24 cellular contexts compared by ENCODE assay signal in genomic region chr1:12194666-12195216, GRCh38. TPM values are rescaled to one million over a fixed set of nuclear protein-coding genes. Genes with fewer than 3 reads are reported as not detected.
DNase-seq lines count a peak whose midpoint lies in the region; ATAC-seq lines count a peak whose summit lies in the region.
"Had no signal": no experiment of that assay in that cellular context is flagged by ENCODE, and none has a peak within 500 bp of the region (broad histone marks: within the 10 kb centered on the region; RNA-seq: fewer than 3 reads in every experiment).

No MANE protein-coding gene starts in this region.

- no peak overlapping the region for H3K4me3 Mint-ChIP-seq in activated naive CD8-positive, alpha-beta T cell treated with anti-CD3 and anti-CD28 coated beads, Interleukin-2, amount 10 ng/mL, durations not matched to agents 7 days and 5 days
- H3K4me3 Mint-ChIP-seq in activated naive CD8-positive, alpha-beta T cell treated with anti-CD3 and anti-CD28 coated beads for 36 hours: no peak overlapping the region
- H3K4me3 Mint-ChIP-seq in dendritic cell treated with granulocyte-macrophage colony-stimulating factor and Interleukin-4, amounts not matched to agents 40 ng/mL and 50 ng/mL, for 4 days: no peak overlapping the region
- no peak overlapping the region for H3K4me3 Mint-ChIP-seq in stimulated activated memory B cell treated with anti-CD40 and anti-IgM and Interleukin-4, amounts not matched to agents 10 μg/mL and 1 μg/mL and 100 μg/mL, for 72 hours

- intact Hi-C loops in dendritic cell treated with granulocyte-macrophage colony-stimulating factor and Interleukin-4, amounts not matched to agents 40 ng/mL and 50 ng/mL, for 4 days (cut with micrococcal nuclease): no loop called here

- H3K27me3 ChIP-seq in SJCRH30: peaks cover 8% of the 10 kb centered on the region
- H3K27me3 ChIP-seq: suprapubic skin had no signal

- ATAC-seq in activated naive CD8-positive, alpha-beta T cell treated with anti-CD3 and anti-CD28 coated beads, Interleukin-2, amount 10 ng/mL, durations not matched to agents 7 days and 5 days (ENCODE audit: low read depth): peak; percentile 24
- no peak for ATAC-seq in stimulated activated memory B cell treated with anti-CD40 and anti-IgM and Interleukin-4, amounts not matched to agents 10 μg/mL and 1 μg/mL and 100 μg/mL, for 72 hours
- ATAC-seq in GM21360 (IDR thresholded peaks at IDR 0.05; ENCODE audit: unreplicated experiment): no peak

- no peaks in the 10 kb centered on the region for H3K9me3 Mint-ChIP-seq in activated naive CD8-positive, alpha-beta T cell treated with anti-CD3 and anti-CD28 coated beads, Interleukin-2, amount 10 ng/mL, durations not matched to agents 7 days and 5 days
- no peaks in the 10 kb centered on the region for H3K9me3 Mint-ChIP-seq in activated naive CD8-positive, alpha-beta T cell treated with anti-CD3 and anti-CD28 coated beads for 36 hours
- no peaks in the 10 kb centered on the region for H3K9me3 Mint-ChIP-seq in dendritic cell treated with granulocyte-macrophage colony-stimulating factor and Interleukin-4, amounts not matched to agents 40 ng/mL and 50 ng/mL, for 4 days
- H3K9me3 Mint-ChIP-seq in stimulated activated memory B cell treated with anti-CD40 and anti-IgM and Interleukin-4, amounts not matched to agents 10 μg/mL and 1 μg/mL and 100 μg/mL, for 72 hours: no peaks in the 10 kb centered on the region

- POLR2A ChIA-PET in activated naive CD8-positive, alpha-beta T cell treated with anti-CD3 and anti-CD28 coated beads, Interleukin-2, amount 10 ng/mL, durations not matched to agents 7 days and 5 days (lab: Charles Lee): no interaction called here

- no peak for DNase-seq in activated naive CD8-positive, alpha-beta T cell treated with anti-CD3 and anti-CD28 coated beads, Interleukin-2, amount 10 ng/mL, durations not matched to agents 7 days and 5 days
- DNase-seq in activated naive CD8-positive, alpha-beta T cell treated with anti-CD3 and anti-CD28 coated beads for 36 hours: no peak
- DNase-seq in MV-4-11 (lab: John Stamatoyannopoulos, UW): peak; percentile 69
- no peak for DNase-seq in SJCRH30
- DNase-seq in SW 1271 (lab: John Stamatoyannopoulos, UW): no peak
- DNase-seq: activated CD4-positive, alpha-beta T cell treated with anti-CD3 and anti-CD28 coated beads, Interleukin-2, amount 50 U/mL, for 48 hours; COR-L47; DND-41; dorsolateral prefrontal cortex; foreskin fibroblast; GOT3; kidney; mammary epithelial cell; NCI-H1417 treated with DMSO at 0.1 percent for 48 hours; NCI-H524 treated with DMSO at 0.1 percent for 48 hours; posterior cingulate gyrus; stimulated activated CD4-positive, alpha-beta T cell treated with anti-CD3 and anti-CD28 coated beads, Interleukin-4, amount 100 ng/mL, for 1 hour had no signal

- H3K4me3 ChIP-seq in SJCRH30: no peak overlapping the region
- H3K4me3 ChIP-seq: dorsolateral prefrontal cortex, suprapubic skin had no signal

- H3K27ac ChIP-seq in SJCRH30: no peak overlapping the region
- H3K27ac ChIP-seq: dorsolateral prefrontal cortex, epithelial cell of prostate, RWPE1, suprapubic skin had no signal

- no peaks in the 10 kb centered on the region for H3K36me3 ChIP-seq in SJCRH30

- H3K36me3 Mint-ChIP-seq in activated naive CD8-positive, alpha-beta T cell treated with anti-CD3 and anti-CD28 coated beads, Interleukin-2, amount 10 ng/mL, durations not matched to agents 7 days and 5 days: peaks cover 49% of the 10 kb centered on the region
- peaks cover 42% of the 10 kb centered on the region for H3K36me3 Mint-ChIP-seq in activated naive CD8-positive, alpha-beta T cell treated with anti-CD3 and anti-CD28 coated beads for 36 hours
- peaks cover 91% of the 10 kb centered on the region for H3K36me3 Mint-ChIP-seq in dendritic cell treated with granulocyte-macrophage colony-stimulating factor and Interleukin-4, amounts not matched to agents 40 ng/mL and 50 ng/mL, for 4 days (ENCODE audit: low read depth)
- H3K36me3 Mint-ChIP-seq in stimulated activated memory B cell treated with anti-CD40 and anti-IgM and Interleukin-4, amounts not matched to agents 10 μg/mL and 1 μg/mL and 100 μg/mL, for 72 hours: peaks cover 74% of the 10 kb centered on the region

- H3K27ac Mint-ChIP-seq in activated naive CD8-positive, alpha-beta T cell treated with anti-CD3 and anti-CD28 coated beads, Interleukin-2, amount 10 ng/mL, durations not matched to agents 7 days and 5 days: peak overlapping the region; percentile 75
- H3K27ac Mint-ChIP-seq in activated naive CD8-positive, alpha-beta T cell treated with anti-CD3 and anti-CD28 coated beads for 36 hours: no peak overlapping the region
- peak overlapping the region; percentile 81 for H3K27ac Mint-ChIP-seq in dendritic cell treated with granulocyte-macrophage colony-stimulating factor and Interleukin-4, amounts not matched to agents 40 ng/mL and 50 ng/mL, for 4 days
- H3K27ac Mint-ChIP-seq in stimulated activated memory B cell treated with anti-CD40 and anti-IgM and Interleukin-4, amounts not matched to agents 10 μg/mL and 1 μg/mL and 100 μg/mL, for 72 hours: peak overlapping the region; percentile 59

- peaks cover 44% of the 10 kb centered on the region for H3K4me1 Mint-ChIP-seq in activated naive CD8-positive, alpha-beta T cell treated with anti-CD3 and anti-CD28 coated beads, Interleukin-2, amount 10 ng/mL, durations not matched to agents 7 days and 5 days
- H3K4me1 Mint-ChIP-seq in activated naive CD8-positive, alpha-beta T cell treated with anti-CD3 and anti-CD28 coated beads for 36 hours: peaks cover 32% of the 10 kb centered on the region
- peaks cover 77% of the 10 kb centered on the region for H3K4me1 Mint-ChIP-seq in dendritic cell treated with granulocyte-macrophage colony-stimulating factor and Interleukin-4, amounts not matched to agents 40 ng/mL and 50 ng/mL, for 4 days (ENCODE audit: low read depth)
- peaks cover 78% of the 10 kb centered on the region for H3K4me1 Mint-ChIP-seq in stimulated activated memory B cell treated with anti-CD40 and anti-IgM and Interleukin-4, amounts not matched to agents 10 μg/mL and 1 μg/mL and 100 μg/mL, for 72 hours

- peaks cover 14% of the 10 kb centered on the region for H3K4me1 ChIP-seq in SJCRH30

- no peaks in the 10 kb centered on the region for H3K27me3 Mint-ChIP-seq in activated naive CD8-positive, alpha-beta T cell treated with anti-CD3 and anti-CD28 coated beads, Interleukin-2, amount 10 ng/mL, durations not matched to agents 7 days and 5 days
- no peaks in the 10 kb centered on the region for H3K27me3 Mint-ChIP-seq in activated naive CD8-positive, alpha-beta T cell treated with anti-CD3 and anti-CD28 coated beads for 36 hours
- H3K27me3 Mint-ChIP-seq in dendritic cell treated with granulocyte-macrophage colony-stimulating factor and Interleukin-4, amounts not matched to agents 40 ng/mL and 50 ng/mL, for 4 days: no peaks in the 10 kb centered on the region
- no peaks in the 10 kb centered on the region for H3K27me3 Mint-ChIP-seq in stimulated activated memory B cell treated with anti-CD40 and anti-IgM and Interleukin-4, amounts not matched to agents 10 μg/mL and 1 μg/mL and 100 μg/mL, for 72 hours

- H3K9me3 ChIP-seq in SJCRH30 (replicated peaks): no peaks in the 10 kb centered on the region
- H3K9me3 ChIP-seq: suprapubic skin had no signal

RNA-seq across cellular contexts. Expression of gene TNFRSF1B, which starts 27.9 kb away (rescaled TPM):
- 100 to 1,000 TPM; 215 to 246 TPM for total RNA-seq in activated naive CD8-positive, alpha-beta T cell treated with anti-CD3 and anti-CD28 coated beads, Interleukin-2, amount 10 ng/mL, durations not matched to agents 7 days and 5 days
- 100 to 1,000 TPM; 187 to 193 TPM for total RNA-seq in activated naive CD8-positive, alpha-beta T cell treated with anti-CD3 and anti-CD28 coated beads for 36 hours
- 6.8 and 7.0 TPM in 2 replicates for total RNA-seq in SJCRH30 (2014; rRNA removed; shearing (Covaris generic))
- total RNA-seq: HT-29 had no signal

RNA-seq across cellular contexts. Expression of gene VPS13D, which starts 35.1 kb away (rescaled TPM):
- total RNA-seq in activated naive CD8-positive, alpha-beta T cell treated with anti-CD3 and anti-CD28 coated beads, Interleukin-2, amount 10 ng/mL, durations not matched to agents 7 days and 5 days: 10 to 100 TPM; 52.6 to 53.3 TPM
- 10 to 100 TPM; 27.7 to 29.1 TPM for total RNA-seq in activated naive CD8-positive, alpha-beta T cell treated with anti-CD3 and anti-CD28 coated beads for 36 hours
- 32.4 and 33.1 TPM in 2 replicates for total RNA-seq in SJCRH30 (2014; rRNA removed; shearing (Covaris generic))

Comparison
In these comparisons a context has a peak if more than half of its experiments do, and no peak if none do; other contexts are left out.
1. RNA of gene TNFRSF1B, which starts 27.9 kb away (total RNA-seq): 215 to 246 TPM in activated naive CD8-positive, alpha-beta T cell treated with anti-CD3 and anti-CD28 coated beads, Interleukin-2, amount 10 ng/mL, durations not matched to agents 7 days and 5 days and 187 to 193 TPM in activated naive CD8-positive, alpha-beta T cell treated with anti-CD3 and anti-CD28 coated beads for 36 hours; 6.8 to 7.0 TPM in SJCRH30; every median in the first group is over 10 times any median in the second.